ENCODE assay signal across 8 cellular contexts in genomic region chr2:55617160-55618024, GRCh38. TPM values are rescaled to one million over a fixed set of nuclear protein-coding genes. Genes with fewer than 3 reads are reported as not detected.
DNase-seq lines count a peak whose midpoint lies in the region; ATAC-seq and TF ChIP-seq lines count a peak whose summit lies in the region.

PPP4R3B (minus strand) TSS chr2:55617622; CDS start chr2:55617285, 337 bp downstream.

- H3K9me3 ChIP-seq in OCI-LY3 (ENCODE audit: insufficient read depth, low read length) = no peaks in the 10 kb centered on the region
- no peaks in the 10 kb centered on the region for H3K9me3 ChIP-seq in mucosa of descending colon

- H3K27ac ChIP-seq in OCI-LY3 (ENCODE audit: low read length) (peak within 1 kb of the TSS; percentile 78), epithelial cell of prostate (peak within 1 kb of the TSS; percentile 93)

- H3K4me3 ChIP-seq in OCI-LY3 (ENCODE audit: low read length) (peak within 1 kb of the TSS; percentile 86), mucosa of descending colon (peak within 1 kb of the TSS; percentile 89)

- H3K4me1 ChIP-seq in OCI-LY3 (ENCODE audit: low read length) (peaks cover 20% of the 10 kb centered on the region), mucosa of descending colon (ENCODE audit: low read depth) (peaks cover 28% of the 10 kb centered on the region)

- DNase-seq in DMS114 treated with DMSO at 0.1 percent for 48 hours (lab: John Stamatoyannopoulos, UW; ENCODE audit: unreplicated experiment) (peak; percentile 96), HuH-7.5 (ENCODE audit: low spot score) (peak; percentile 81), activated T-cell treated with anti-CD3 and anti-CD28 coated beads for 1 hour (ENCODE audit: low read depth) (peak; percentile 94), epithelial cell of prostate (ENCODE audit: low read depth, low spot score) (peak; percentile 99), mucosa of descending colon (peak; percentile 99 to 100 (median 100))
- peak; percentile 97 for DNase-seq in stimulated activated CD8-positive, alpha-beta memory T cell treated with anti-CD3 and anti-CD28 coated beads, Interleukin-4, amount 100 ng/mL, for 24 hours (ENCODE audit: low read depth)

- ATAC-seq in GM21526 (IDR thresholded peaks at IDR 0.05; ENCODE audit: low FRiP score, unreplicated experiment) (peak; percentile 87), mucosa of descending colon (peak; percentile 96)

- H3K4me2 ChIP-seq in OCI-LY3 (ENCODE audit: low read length) = peak within 1 kb of the TSS; percentile 86

- H2AFZ ChIP-seq in OCI-LY3 (ENCODE audit: low read depth, low read length) = peak within 1 kb of the TSS; percentile 29; the same call in 1 of the 2 replicates

- H3K36me3 ChIP-seq in OCI-LY3 (replicated peaks; ENCODE audit: low read depth, low read length) = peaks cover 36% of the 10 kb centered on the region
- no peaks in the 10 kb centered on the region for H3K36me3 ChIP-seq in mucosa of descending colon (ENCODE audit: low read depth)

- intact Hi-C loops in mucosa of descending colon (cut with DNase I, micrococcal nuclease) = no loop called here

- peaks cover 36% of the 10 kb centered on the region for H4K20me1 ChIP-seq in OCI-LY3 (ENCODE audit: insufficient read depth, low read length)

- peak within 1 kb of the TSS; percentile 95 for H3K9ac ChIP-seq in OCI-LY3 (ENCODE audit: low read length)

- peaks cover 92% of the 10 kb centered on the region for H3K79me2 ChIP-seq in OCI-LY3 (ENCODE audit: low read length)

- TF ChIP-seq CTCF in OCI-LY3 (IDR thresholded peaks at IDR 0.05; ENCODE audit: low read depth, low read length) = 0 out of 2 replicates have a peak, but pooled peaks have one; percentile 11
- peak; percentile 43 for TF ChIP-seq CTCF in mucosa of descending colon (IDR thresholded peaks at IDR 0.05)

- no peaks in the 10 kb centered on the region for H3K27me3 ChIP-seq in OCI-LY3 (ENCODE audit: low read depth, low read length)

RNA-seq across cellular contexts. Expression of gene PPP4R3B, which starts in this region (rescaled TPM):
- 10 to 100 TPM; 66.4 to 89.0 (median 68.5) TPM for total RNA-seq in mucosa of descending colon

Comparison
In these comparisons a context has a peak if more than half of its experiments do, and no peak if none do; other contexts are left out.
1. Peak in every context shown above with its lines: DNase-seq, ATAC-seq, H3K4me3 ChIP-seq and H3K27ac ChIP-seq.